ENCODE assay signal across 13 cellular contexts in the genomic region with DNA sequence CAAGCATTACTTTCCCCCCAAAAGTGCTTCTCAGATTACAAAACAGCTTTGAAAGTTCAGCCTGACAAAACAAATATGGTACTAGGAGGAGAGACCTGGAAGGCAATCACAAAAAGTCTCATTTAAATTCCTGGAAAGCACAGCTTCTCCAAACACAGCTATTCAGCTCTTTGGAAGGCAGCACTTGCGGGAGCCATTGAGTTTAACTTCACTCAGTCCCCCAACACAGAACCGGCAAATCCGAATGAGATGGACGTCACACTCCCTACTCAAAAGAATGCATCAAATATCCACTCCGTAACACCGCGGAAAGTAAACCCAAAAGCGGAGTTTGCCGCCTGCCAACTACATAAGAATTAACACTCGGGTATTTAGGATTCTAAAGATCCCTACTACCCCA. TPM values are rescaled to one million over a fixed set of nuclear protein-coding genes. Genes with fewer than 3 reads are reported as not detected.
DNase-seq lines count a peak whose midpoint lies in the region; ATAC-seq and TF ChIP-seq lines count a peak whose summit lies in the region.
"Had no signal": no experiment of that assay in that cellular context is flagged by ENCODE, and none has a peak within 500 bp of the region (broad histone marks: within the 10 kb centered on the region; RNA-seq: fewer than 3 reads in every experiment).

No MANE protein-coding gene starts in this region.

- peak overlapping the region; percentile 93 for H3K27ac Mint-ChIP-seq in neural crest cell (ENCODE audit: unreplicated experiment)
- H3K27ac Mint-ChIP-seq: CD4-positive, alpha-beta T cell; dendritic cell treated with granulocyte-macrophage colony-stimulating factor and Interleukin-4, amounts not matched to agents 40 ng/mL and 50 ng/mL, for 4 days; immature natural killer cell had no signal

- intact Hi-C loops in esophagus squamous epithelium (cut with DNase I): no loop called here

- no peaks in the 10 kb centered on the region for H3K9me3 ChIP-seq in NT2/D1 (ENCODE audit: insufficient read depth, low read length)
- no peaks in the 10 kb centered on the region for H3K9me3 ChIP-seq in esophagus squamous epithelium
- no peaks in the 10 kb centered on the region for H3K9me3 ChIP-seq in effector memory CD4-positive, alpha-beta T cell (ENCODE audit: control insufficient read depth, low read length)

- H3K27ac ChIP-seq in esophagus squamous epithelium: peak overlapping the region in 1 of 4 donors; percentile 49
- H3K27ac ChIP-seq in effector memory CD4-positive, alpha-beta T cell (ENCODE audit: insufficient read depth, low read length, poor library complexity, severe bottlenecking): no peak overlapping the region

- peaks cover 72% of the 10 kb centered on the region for H3K27me3 Mint-ChIP-seq in neural crest cell (ENCODE audit: low read depth)

- H3K9me3 Mint-ChIP-seq in neural crest cell: no peaks in the 10 kb centered on the region
- H3K9me3 Mint-ChIP-seq: CD4-positive, alpha-beta T cell; dendritic cell treated with granulocyte-macrophage colony-stimulating factor and Interleukin-4, amounts not matched to agents 40 ng/mL and 50 ng/mL, for 4 days had no signal

- no peak for TF ChIP-seq CTCF in esophagus squamous epithelium (IDR thresholded peaks at IDR 0.05)
- TF ChIP-seq CTCF in neural crest cell (conservative IDR thresholded peaks at IDR 0.05): no peak

- peak overlapping the region; percentile 26 for H3K9ac ChIP-seq in NT2/D1 (ENCODE audit: insufficient read length, low read depth)

- TF ChIP-seq POLR2A in esophagus squamous epithelium (IDR thresholded peaks at IDR 0.05): no peak

- no peaks in the 10 kb centered on the region for H3K4me1 ChIP-seq in NT2/D1 (ENCODE audit: insufficient read depth, insufficient read length)
- H3K4me1 ChIP-seq in esophagus squamous epithelium: peaks cover 9 to 31% (median 14%) of the 10 kb centered on the region in 3 donors
- H3K4me1 ChIP-seq in effector memory CD4-positive, alpha-beta T cell (ENCODE audit: control insufficient read depth, insufficient read depth, low read length, poor library complexity, severe bottlenecking): no peaks in the 10 kb centered on the region

- H3K4me3 Mint-ChIP-seq in neural crest cell: peak overlapping the region; percentile 99
- H3K4me3 Mint-ChIP-seq: CD4-positive, alpha-beta T cell; dendritic cell treated with granulocyte-macrophage colony-stimulating factor and Interleukin-4, amounts not matched to agents 40 ng/mL and 50 ng/mL, for 4 days had no signal

- H3K36me3 ChIP-seq in NT2/D1 (ENCODE audit: insufficient read depth, insufficient read length, low read length) (no peaks in the 10 kb centered on the region), esophagus squamous epithelium (no peaks in the 10 kb centered on the region)
- H3K36me3 ChIP-seq in effector memory CD4-positive, alpha-beta T cell (ENCODE audit: control insufficient read depth, insufficient read depth, low read length): no peaks in the 10 kb centered on the region

- peaks cover 17% of the 10 kb centered on the region for H3K4me1 Mint-ChIP-seq in neural crest cell

- H3K36me3 Mint-ChIP-seq in neural crest cell (ENCODE audit: low read depth): no peaks in the 10 kb centered on the region

- DNase-seq in DMS79 (lab: John Stamatoyannopoulos, UW) (peak; percentile 9), NT2/D1 (ENCODE audit: low read depth, low spot score) (no peak), esophagus squamous epithelium (lab: John Stamatoyannopoulos, UW) (no peak), neural crest cell (ENCODE audit: low read depth, low spot score) (peak; percentile 4), GF-D8 (lab: John Stamatoyannopoulos, UW) (no peak)
- no peak for DNase-seq in effector memory CD4-positive, alpha-beta T cell
- DNase-seq in central memory CD4-positive, alpha-beta T cell: no peak
- DNase-seq: CD4-positive, alpha-beta T cell; immature natural killer cell had no signal

- WGBS in esophagus squamous epithelium, 2 donors: 2 to 6% methylated on average over 10 of the region's 10 CpGs

- H3K4me3 ChIP-seq in NT2/D1 (ENCODE audit: insufficient read length, low read depth) (peak overlapping the region; percentile 71), esophagus squamous epithelium (peak overlapping the region; percentile 42 to 74 (median 58))
- H3K4me3 ChIP-seq in effector memory CD4-positive, alpha-beta T cell (ENCODE audit: insufficient read depth, low read depth, low read length, poor library complexity, severe bottlenecking): no peak overlapping the region
- H3K4me3 ChIP-seq: GM12878 had no signal

- H3K27me3 ChIP-seq in NT2/D1 (ENCODE audit: insufficient read depth, insufficient read length) (peaks cover 57% of the 10 kb centered on the region), esophagus squamous epithelium (peaks cover 0 to 43% (median 0%) of the 10 kb centered on the region in 4 donors)
- H3K27me3 ChIP-seq in effector memory CD4-positive, alpha-beta T cell (replicated peaks; ENCODE audit: control insufficient read depth, insufficient read depth, low read length, poor library complexity, severe bottlenecking): peaks cover 6% of the 10 kb centered on the region

- no peak for ATAC-seq in HG02798 (IDR thresholded peaks at IDR 0.05; ENCODE audit: poor library complexity, unreplicated experiment)
- ATAC-seq: GM12878 had no signal

RNA-seq across cellular contexts. Expression of a gene that starts 0.6 kb away (rescaled TPM):
- 1 to 10 TPM in 3 of 4 donors, under 1 TPM in 1; 0.79 to 7.5 (median 4.4) TPM for total RNA-seq in esophagus squamous epithelium
- total RNA-seq in neural crest cell: 8.1 and 9.7 TPM in 2 replicates
- total RNA-seq: CD4-positive, alpha-beta T cell; GM12878; T-helper 2 cell treated with Interferon-gamma antibody and Interleukin-4, amounts not matched to agents 100 ng/mL and 5 ng/mL, for 36 hours had no signal

Comparison
In these comparisons a context has a peak if more than half of its experiments do, and no peak if none do; other contexts are left out.
1. DNase-seq: peak in DMS79 (single experiment) and neural crest cell (single experiment); none in NT2/D1 (single experiment), esophagus squamous epithelium (single experiment), effector memory CD4-positive, alpha-beta T cell (0 of 3), GF-D8 (single experiment) and central memory CD4-positive, alpha-beta T cell (single experiment).